Comparison of ENCODE assay signal across 10 cellular contexts in genomic region chr21:29232601-29233541, GRCh38.
DNase-seq lines count a peak whose midpoint lies in the region; ATAC-seq, FAIRE-seq and TF ChIP-seq lines count a peak whose summit lies in the region.
"Had no signal": no experiment of that assay in that cellular context is flagged by ENCODE, and none has a peak within 500 bp of the region (broad histone marks: within the 10 kb centered on the region; RNA-seq: fewer than 3 reads in every experiment).

No MANE protein-coding gene starts in this region.

- H3K4me3 Mint-ChIP-seq in activated B cell treated with CpG ODN at 0.5 μM for 24 hours: peak overlapping the region; percentile 72
- H3K4me3 Mint-ChIP-seq: T-helper 1 cell treated with Interleukin-12 subunit alpha and Interleukin-12 subunit beta and Interleukin-4 antibody, amounts not matched to agents 30 μg/mL and 1 μg/mL, for 36 hours had no signal

- H3K27me3 Mint-ChIP-seq in activated B cell treated with CpG ODN at 0.5 μM for 24 hours: no peaks in the 10 kb centered on the region

- peaks cover 0 to 3% of the 10 kb centered on the region in 2 donors for H3K4me1 ChIP-seq in small intestine (ENCODE audit: control insufficient read depth in 2 of 2, insufficient read depth in 1 of 2, low read depth in 1 of 2, low read length in 1 of 2)

- 62 to 68% (median 62%) methylated on average over 10 of the region's 10 CpGs for WGBS in small intestine, 3 donors

- H3K36me3 ChIP-seq in small intestine (ENCODE audit: control insufficient read depth in 2 of 2, insufficient read depth in 2 of 2, low read length in 2 of 2): peaks cover 0 to 2% of the 10 kb centered on the region in 2 donors
- H3K36me3 ChIP-seq: BLaER1 treated with 17β-estradiol and CSF1 and Interleukin-3, amounts not matched to agents 10 nM and 100 nM had no signal

- H3K4me3 ChIP-seq in small intestine (ENCODE audit: low read depth in 1 of 2, low read length in 2 of 2): no peak overlapping the region
- H3K4me3 ChIP-seq: BLaER1 treated with 17β-estradiol and CSF1 and Interleukin-3, amounts not matched to agents 10 nM and 100 nM had no signal

- TF ChIP-seq CTCF in activated B cell treated with CpG ODN at 0.5 μM for 24 hours (IDR thresholded peaks at IDR 0.05): no peak

- ATAC-seq in HG03342 (IDR thresholded peaks at IDR 0.05; ENCODE audit: unreplicated experiment): peak; percentile 15
- peak; percentile 42 for ATAC-seq in activated B cell treated with CpG ODN at 0.5 μM for 24 hours (ENCODE audit: low read depth)
- no peak for ATAC-seq in HG03025 (IDR thresholded peaks at IDR 0.05; ENCODE audit: low FRiP score, unreplicated experiment)

- no peaks in the 10 kb centered on the region for H3K9me3 Mint-ChIP-seq in activated B cell treated with CpG ODN at 0.5 μM for 24 hours
- H3K9me3 Mint-ChIP-seq: T-helper 1 cell treated with Interleukin-12 subunit alpha and Interleukin-12 subunit beta and Interleukin-4 antibody, amounts not matched to agents 30 μg/mL and 1 μg/mL, for 36 hours had no signal

- H3K36me3 Mint-ChIP-seq in activated B cell treated with CpG ODN at 0.5 μM for 24 hours (ENCODE audit: low read depth): no peaks in the 10 kb centered on the region

- POLR2A ChIA-PET in activated B cell treated with CpG ODN at 0.5 μM for 24 hours (lab: Charles Lee): interaction anchor here (1.0 to 8.5 kb wide), 7 partner anchors 24 to 151 kb away, joined by 3 to 137 read pairs (median 6); partner anchors contain the start of gene BACH1

- CTCF ChIA-PET in activated B cell treated with CpG ODN at 0.5 μM for 24 hours (lab: Charles Lee): interaction anchor here (1.0 to 4.8 kb wide), 9 partner anchors 13 to 144 kb away, joined by 3 to 27 read pairs (median 4); partner anchors contain the start of gene BACH1

- peaks cover 78% of the 10 kb centered on the region for H3K4me1 Mint-ChIP-seq in activated B cell treated with CpG ODN at 0.5 μM for 24 hours

- FAIRE-seq in small intestine (lab: Jason Lieb, UNC): no peak

- DNase-seq in SIG-M5 treated with dmso at 0.1 percent for 504 hours (lab: John Stamatoyannopoulos, UW; ENCODE audit: unreplicated experiment): peak; percentile 17
- DNase-seq in SIG-M5 (lab: John Stamatoyannopoulos, UW): no peak
- no peak for DNase-seq in activated B cell treated with CpG ODN at 0.5 μM for 24 hours
- DNase-seq in pons (ENCODE audit: low spot score): peak; percentile 37
- DNase-seq in small intestine: no peak
- DNase-seq in KG1 (lab: John Stamatoyannopoulos, UW): no peak

- H3K27me3 ChIP-seq in small intestine (ENCODE audit: control insufficient read depth in 2 of 2, insufficient read depth in 2 of 2, low read length in 2 of 2): no peaks in the 10 kb centered on the region
- H3K27me3 ChIP-seq: BLaER1 treated with 17β-estradiol and CSF1 and Interleukin-3, amounts not matched to agents 10 nM and 100 nM had no signal

- intact Hi-C loops in activated B cell treated with CpG ODN at 0.5 μM for 24 hours (cut with micrococcal nuclease): loop anchor here (1.0 to 2.0 kb wide), 13 partner anchors 25 to 616 kb away; no protein-coding TSS in a partner anchor

- H3K27ac Mint-ChIP-seq in activated B cell treated with CpG ODN at 0.5 μM for 24 hours: peak overlapping the region; percentile 96
- H3K27ac Mint-ChIP-seq: T-helper 1 cell treated with Interleukin-12 subunit alpha and Interleukin-12 subunit beta and Interleukin-4 antibody, amounts not matched to agents 30 μg/mL and 1 μg/mL, for 36 hours had no signal

- no peak overlapping the region for H3K27ac ChIP-seq in small intestine (ENCODE audit: low read depth in 1 of 2, low read length in 1 of 2)

- H3K9me3 ChIP-seq in small intestine (ENCODE audit: control insufficient read depth, low read depth): no peaks in the 10 kb centered on the region
- H3K9me3 ChIP-seq: BLaER1 treated with 17β-estradiol and CSF1 and Interleukin-3, amounts not matched to agents 10 nM and 100 nM had no signal

Comparison
In these comparisons a context has a peak if more than half of its experiments do, and no peak if none do; other contexts are left out.
1. DNase-seq: peak in SIG-M5 treated with dmso at 0.1 percent for 504 hours (single experiment) and pons (single experiment); none in SIG-M5 (single experiment), activated B cell treated with CpG ODN at 0.5 μM for 24 hours (single experiment), small intestine (single experiment) and KG1 (single experiment).